ENCODE assay signal across 23 cellular contexts in genomic region chr3:115347737-115348136, GRCh38.
"Had no signal": no experiment of that assay in that cellular context is flagged by ENCODE, and none has a peak within 500 bp of the region (broad histone marks: within the 10 kb centered on the region; RNA-seq: fewer than 3 reads in every experiment).

No MANE protein-coding gene starts in this region.

- H3K4me3 ChIP-seq: ascending aorta, left lung, sigmoid colon, spleen, testis, upper lobe of left lung had no signal

- H3K27me3 Mint-ChIP-seq: dendritic cell treated with granulocyte-macrophage colony-stimulating factor and Interleukin-4, amounts not matched to agents 40 ng/mL and 50 ng/mL, for 4 days; stimulated activated memory B cell treated with anti-CD40 and anti-IgM and Interleukin-4, amounts not matched to agents 10 μg/mL and 1 μg/mL and 100 μg/mL, for 72 hours had no signal

- H3K9ac ChIP-seq: parathyroid adenoma had no signal

- H3K27ac ChIP-seq: ascending aorta, epithelial cell of prostate, left lung, parathyroid adenoma, sigmoid colon, spleen, testis, upper lobe of left lung had no signal

- H3K36me3 ChIP-seq: ascending aorta, left lung, sigmoid colon, spleen, upper lobe of left lung had no signal

- H2AFZ ChIP-seq: parathyroid adenoma had no signal

- DNase-seq: activated CD8-positive, alpha-beta memory T cell treated with anti-CD3 and anti-CD28 coated beads for 24 hours; activated CD8-positive, alpha-beta memory T cell treated with anti-CD3 and anti-CD28 coated beads, Interleukin-2, amount 50 U/mL, for 48 hours; activated effector memory CD4-positive, alpha-beta T cell treated with Interleukin-2 at 50 U/mL for 16 hours; activated naive CD4-positive, alpha-beta T cell treated with anti-CD3 and anti-CD28 coated beads, Interleukin-2, amount 50 U/mL, for 16 hours; activated T-cell treated with anti-CD3 and anti-CD28 coated beads, Interleukin-2, amount 50 U/mL, for 48 hours; cerebellar nuclear complex; effector memory CD4-positive, alpha-beta T cell; hypothalamus; kidney; left lung; naive thymus-derived CD4-positive, alpha-beta T cell; sigmoid colon; spleen; stimulated activated CD4-positive, alpha-beta T cell treated with anti-CD3 and anti-CD28 coated beads, Interleukin-4, amount 100 ng/mL, for 4 hours; upper lobe of left lung had no signal

- H3K36me3 Mint-ChIP-seq: naive thymus-derived CD4-positive, alpha-beta T cell; stimulated activated memory B cell treated with anti-CD40 and anti-IgM and Interleukin-4, amounts not matched to agents 10 μg/mL and 1 μg/mL and 100 μg/mL, for 72 hours had no signal

- ATAC-seq: activated CD4-positive, CD25-positive, alpha-beta regulatory T cell treated with anti-CD3 and anti-CD28 coated beads, Interleukin-2, amount 50 U/mL, for 24 hours; left lung; naive thymus-derived CD4-positive, alpha-beta T cell; stimulated activated memory B cell treated with anti-CD40 and anti-IgM and Interleukin-4, amounts not matched to agents 10 μg/mL and 1 μg/mL and 100 μg/mL, for 72 hours had no signal

- H3K9me3 Mint-ChIP-seq: dendritic cell treated with granulocyte-macrophage colony-stimulating factor and Interleukin-4, amounts not matched to agents 40 ng/mL and 50 ng/mL, for 4 days; T-helper 1 cell treated with Interleukin-12 subunit alpha and Interleukin-12 subunit beta and Interleukin-4 antibody, amounts not matched to agents 30 μg/mL and 1 μg/mL, for 36 hours had no signal

- H3K79me2 ChIP-seq: parathyroid adenoma had no signal

- H3K4me1 Mint-ChIP-seq: stimulated activated memory B cell treated with anti-CD40 and anti-IgM and Interleukin-4, amounts not matched to agents 10 μg/mL and 1 μg/mL and 100 μg/mL, for 72 hours had no signal

- H3K9me3 ChIP-seq: ascending aorta, left lung, sigmoid colon, testis, upper lobe of left lung had no signal

- H3K27ac Mint-ChIP-seq: dendritic cell treated with granulocyte-macrophage colony-stimulating factor and Interleukin-4, amounts not matched to agents 40 ng/mL and 50 ng/mL, for 4 days; naive thymus-derived CD4-positive, alpha-beta T cell; stimulated activated memory B cell treated with anti-CD40 and anti-IgM and Interleukin-4, amounts not matched to agents 10 μg/mL and 1 μg/mL and 100 μg/mL, for 72 hours; T-helper 1 cell treated with Interleukin-12 subunit alpha and Interleukin-12 subunit beta and Interleukin-4 antibody, amounts not matched to agents 30 μg/mL and 1 μg/mL, for 36 hours had no signal

- H3K27me3 ChIP-seq: ascending aorta, left lung, sigmoid colon, spleen, testis, upper lobe of left lung had no signal

- H3K4me3 Mint-ChIP-seq: dendritic cell treated with granulocyte-macrophage colony-stimulating factor and Interleukin-4, amounts not matched to agents 40 ng/mL and 50 ng/mL, for 4 days; naive thymus-derived CD4-positive, alpha-beta T cell; stimulated activated memory B cell treated with anti-CD40 and anti-IgM and Interleukin-4, amounts not matched to agents 10 μg/mL and 1 μg/mL and 100 μg/mL, for 72 hours; T-helper 1 cell treated with Interleukin-12 subunit alpha and Interleukin-12 subunit beta and Interleukin-4 antibody, amounts not matched to agents 30 μg/mL and 1 μg/mL, for 36 hours had no signal

- H3K4me1 ChIP-seq: left lung, parathyroid adenoma, sigmoid colon, spleen, testis, upper lobe of left lung had no signal
